11 cellular contexts compared by ENCODE assay signal in the genomic region with DNA sequence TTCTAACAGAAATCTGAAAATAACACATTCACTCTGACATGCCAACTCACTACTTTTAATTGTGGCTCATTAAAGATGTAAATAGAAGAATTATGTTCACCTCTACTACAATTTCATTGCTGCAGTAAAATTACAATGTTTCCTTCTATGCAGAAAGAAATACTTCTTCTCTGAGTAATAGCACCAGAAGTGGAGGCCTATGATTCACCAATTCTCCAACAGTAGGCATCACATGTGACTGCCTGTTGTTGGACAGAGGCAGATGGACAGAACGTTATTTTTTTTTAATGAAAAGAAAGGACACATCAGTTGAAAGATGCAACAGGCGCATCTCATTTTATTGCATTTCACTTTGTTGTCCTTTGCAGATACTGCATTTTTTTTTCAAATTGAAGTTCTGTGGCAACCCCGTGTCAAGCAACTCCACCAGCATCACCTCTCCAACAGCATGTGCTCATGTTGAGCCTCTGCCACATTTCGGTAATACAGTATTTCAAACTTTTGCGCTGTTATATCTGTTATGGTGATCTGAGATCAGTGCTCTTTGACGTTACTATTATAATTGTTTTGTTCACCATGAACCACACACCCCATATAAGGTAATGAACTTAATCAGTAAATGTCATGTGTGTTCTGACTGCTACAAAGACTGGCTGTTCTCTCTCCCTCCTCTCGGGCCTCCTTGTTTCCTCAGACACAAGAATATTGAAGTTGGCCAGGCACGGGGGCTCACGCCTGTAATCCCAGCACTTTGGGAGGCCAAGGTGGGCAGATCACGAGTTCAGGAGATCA.
DNase-seq lines count a peak whose midpoint lies in the region; ATAC-seq, FAIRE-seq and TF ChIP-seq lines count a peak whose summit lies in the region.
"Had no signal": no experiment of that assay in that cellular context is flagged by ENCODE, and none has a peak within 500 bp of the region (broad histone marks: within the 10 kb centered on the region; RNA-seq: fewer than 3 reads in every experiment).

No MANE protein-coding gene starts in this region.

- POLR2A ChIA-PET in GM12878 (lab: Charles Lee), result interaction anchor here (0.6 to 1.7 kb wide), 6 partner anchors 11 to 63 kb away, joined by 3 to 14 read pairs (median 4); no protein-coding TSS in a partner anchor

- peak overlapping the region in 3 of 4 donors; percentile 30 to 86 (median 48) for H3K4me3 Mint-ChIP-seq in IgD-negative memory B cell
- H3K4me3 Mint-ChIP-seq: CD4-positive, alpha-beta T cell had no signal

- H3K79me2 ChIP-seq in GM12878 (ENCODE audit: control insufficient read depth, insufficient read depth, low read length), result no peaks in the 10 kb centered on the region

- peak overlapping the region in 1 of 3 donors; percentile 77 for H3K27ac Mint-ChIP-seq in IgD-negative memory B cell
- H3K27ac Mint-ChIP-seq: CD4-positive, alpha-beta T cell had no signal

- H3K9ac ChIP-seq in GM12878 (ENCODE audit: control insufficient read depth, insufficient read depth, low read length), result no peak overlapping the region
- H3K9ac ChIP-seq: parathyroid adenoma had no signal

- no peaks in the 10 kb centered on the region for H4K20me1 ChIP-seq in GM12878 (ENCODE audit: control insufficient read depth, insufficient read depth)

- SMC1A ChIA-PET in GM12878 (lab: Charles Lee; ENCODE audit: uncharacterized antibody, unreplicated experiment), result interaction anchor here (0.6 to 5.4 kb wide), 23 partner anchors 10 to 226 kb away, joined by 3 to 37 read pairs (median 4); no protein-coding TSS in a partner anchor

- CTCF ChIA-PET in GM12878 (lab: Yijun Ruan, JAX), result interaction anchor here (0.6 to 1.8 kb wide), 9 partner anchors 11 to 325 kb away, joined by 3 to 6 read pairs (median 3); no protein-coding TSS in a partner anchor

- H3K27me3 Mint-ChIP-seq in IgD-negative memory B cell, result no peaks in the 10 kb centered on the region
- H3K27me3 Mint-ChIP-seq: CD4-positive, alpha-beta T cell had no signal

- intact Hi-C loops in GM12878 (cut with micrococcal nuclease; ENCODE audit: unreplicated experiment) (loop anchor here (5.0 kb wide), 2 partner anchors 52 to 128 kb away; no protein-coding TSS in a partner anchor), body of pancreas (cut with DNase I) (no loop called here), ovary (cut with DNase I) (loop anchor here in 1 of 4 donors (5.0 kb wide), 1 partner anchor 498 kb away; no protein-coding TSS in a partner anchor)

- H3K4me3 ChIP-seq in AG09309 (ENCODE audit: control insufficient read depth, low read depth, low read length) (no peak overlapping the region), GM12878 (0 out of 2 replicates have a peak overlapping the region, but pooled peaks have one; percentile 32), kidney epithelial cell (ENCODE audit: low read depth, low read length) (no peak overlapping the region), body of pancreas (no peak overlapping the region), ovary (no peak overlapping the region)

- peaks cover 11 to 17% (median 13%) of the 10 kb centered on the region in 3 donors for H3K4me1 Mint-ChIP-seq in IgD-negative memory B cell

- TF ChIP-seq EP300 in GM12878 (IDR thresholded peaks at IDR 0.05; ENCODE audit: borderline replicate concordance in 1 of 2, control insufficient read depth in 1 of 2, low read depth in 2 of 2, low read length in 2 of 2) (no peak), ovary (IDR thresholded peaks at IDR 0.05) (no peak)

- no peak overlapping the region for H2AFZ ChIP-seq in GM12878 (ENCODE audit: control insufficient read depth, low read depth, low read length)
- H2AFZ ChIP-seq: parathyroid adenoma had no signal

- H3K36me3 ChIP-seq in GM12878 (ENCODE audit: control insufficient read depth in 2 of 2, insufficient read depth in 2 of 2, low read length in 1 of 2) (peaks cover 0 to 2% of the 10 kb centered on the region in 2 experiments; a peak in 2 of 4 replicates), kidney epithelial cell (ENCODE audit: control insufficient read depth, insufficient read depth, low read length) (peaks cover 1% of the 10 kb centered on the region), body of pancreas (replicated peaks in 1 of 2; ENCODE audit: insufficient read depth in 1 of 2, low read depth in 2 of 2) (no peaks in the 10 kb centered on the region), ovary (no peaks in the 10 kb centered on the region)

- H3K4me1 ChIP-seq in GM12878 (ENCODE audit: control insufficient read depth, insufficient read depth, low read length), result peaks cover 28% of the 10 kb centered on the region
- no peaks in the 10 kb centered on the region for H3K4me1 ChIP-seq in body of pancreas
- H3K4me1 ChIP-seq in ovary (ENCODE audit: insufficient read depth), result no peaks in the 10 kb centered on the region
- H3K4me1 ChIP-seq: parathyroid adenoma had no signal

- TF ChIP-seq POLR2A in GM12878 (IDR thresholded peaks at IDR 0.05; ENCODE audit: low read depth, low read length) (no peak), body of pancreas (IDR thresholded peaks at IDR 0.05) (no peak), ovary (IDR thresholded peaks at IDR 0.05) (no peak)

- H3K27me3 ChIP-seq in GM12878 (replicated peaks in 1 of 2; ENCODE audit: control insufficient read depth in 2 of 2, insufficient read depth in 2 of 2, low read length in 1 of 2) (no peaks in the 10 kb centered on the region), kidney epithelial cell (ENCODE audit: control insufficient read depth, insufficient read depth, low read length) (no peaks in the 10 kb centered on the region), body of pancreas (no peaks in the 10 kb centered on the region), ovary (no peaks in the 10 kb centered on the region)

- in situ Hi-C loops in GM12878 (cut with MboI), result no loop called here

- H3K27ac ChIP-seq in GM12878 (ENCODE audit: control insufficient read depth, insufficient read depth) (no peak overlapping the region), body of pancreas (no peak overlapping the region), ovary (no peak overlapping the region)
- H3K27ac ChIP-seq: parathyroid adenoma had no signal

- peak; percentile 55 for DNase-seq in AG09309 (ENCODE audit: low read depth)
- no peak for DNase-seq in GM12878 (ENCODE audit: low read depth, low spot score)
- peak; percentile 63 for DNase-seq in kidney epithelial cell (ENCODE audit: low read depth)
- no peak for DNase-seq in DMS79 (lab: John Stamatoyannopoulos, UW)
- DNase-seq in body of pancreas, result no peak
- DNase-seq in ovary, result no peak
- DNase-seq in D721Med (ENCODE audit: insufficient read length, low spot score), result no peak
- DNase-seq: CD4-positive, alpha-beta T cell; SIG-M5 had no signal

- no peaks in the 10 kb centered on the region; the same call in 2 of the 3 replicates for H3K9me3 ChIP-seq in GM12878 (replicated peaks; ENCODE audit: control insufficient read depth, insufficient read depth, low read length)
- H3K9me3 ChIP-seq in body of pancreas, result no peaks in the 10 kb centered on the region
- H3K9me3 ChIP-seq in ovary, result no peaks in the 10 kb centered on the region

- no TSS peak for BruUV-seq in GM12878 (replicated peaks; lab: Mats Ljungman, UMichigan)

- TF ChIP-seq CTCF in AG09309 (IDR thresholded peaks at IDR 0.05; ENCODE audit: control insufficient read depth, insufficient read depth, low read depth, low read length, missing control alignments), result no peak
- no peak for TF ChIP-seq CTCF in GM12878 (IDR thresholded peaks at IDR 0.05 in 2 of 3, conservative IDR thresholded peaks at IDR 0.05 in 1 of 3; ENCODE audit: control insufficient read depth in 2 of 3, extremely low read depth in 1 of 3, insufficient read depth in 1 of 3, low read depth in 3 of 3, low read length in 3 of 3)
- TF ChIP-seq CTCF in kidney epithelial cell (IDR thresholded peaks at IDR 0.05; ENCODE audit: insufficient read depth, low read length, poor library complexity, severe bottlenecking), result no peak
- TF ChIP-seq CTCF in body of pancreas (IDR thresholded peaks at IDR 0.05), result no peak
- TF ChIP-seq CTCF in ovary (IDR thresholded peaks at IDR 0.05), result no peak
- TF ChIP-seq CTCF in D721Med (IDR thresholded peaks at IDR 0.05; ENCODE audit: insufficient read depth, missing control alignments), result no peak

- peaks cover 9% of the 10 kb centered on the region for H3K36me3 Mint-ChIP-seq in IgD-negative memory B cell

- ATAC-seq in GM12878 (peak; percentile 5; the same call in 1 of the 3 replicates), body of pancreas (no peak)

- H3K4me2 ChIP-seq in GM12878 (ENCODE audit: control insufficient read depth, insufficient read depth), result peak overlapping the region; percentile 54; the same call in 1 of the 2 replicates

- H3K9me3 Mint-ChIP-seq in IgD-negative memory B cell, result peaks cover 0 to 2% (median 0%) of the 10 kb centered on the region in 3 donors
- H3K9me3 Mint-ChIP-seq: CD4-positive, alpha-beta T cell had no signal

- WGBS in GM12878 (ENCODE audit: insufficient coverage, insufficient replicate concordance, low lambda C conversion rate, missing lambda C conversion rate), result 69% methylated on average over 10 of the region's 10 CpGs
- 90 to 96% methylated on average over 10 of the region's 10 CpGs for WGBS in body of pancreas, 2 donors
- 85 to 90% (median 89%) methylated on average over 10 of the region's 10 CpGs for WGBS in ovary, 3 donors

- FAIRE-seq in GM12878 (lab: Jason Lieb, UNC) (no peak), D721Med (lab: Jason Lieb, UNC) (no peak)

- no peak for TF ChIP-seq RAD21 in GM12878 (IDR thresholded peaks at IDR 0.05; ENCODE audit: insufficient read depth, low read depth, low read length)

- RAD21 ChIA-PET in GM12878 (lab: Charles Lee; ENCODE audit: unreplicated experiment), result interaction anchor here (0.6 to 3.9 kb wide), 29 partner anchors 12 to 536 kb away, joined by 3 to 23 read pairs (median 4); a partner anchor contains a TSS

TF ChIP-seq in GM12878, 131 proteins besides CTCF, POLR2A, EP300 and RAD21:
- TF ChIP-seq NR2F1 (conservative IDR thresholded peaks at IDR 0.05), result no peak
TF ChIP-seq in GM12878: peak in this region for 0.

Comparison
In these comparisons a context has a peak if more than half of its experiments do, and no peak if none do; other contexts are left out.
1. DNase-seq: peak in AG09309 (single experiment) and kidney epithelial cell (single experiment); none in GM12878 (single experiment), DMS79 (single experiment), body of pancreas (0 of 4), ovary (0 of 5) and D721Med (single experiment).